ENCODE assay signal across 21 cellular contexts in genomic region chr18:57073516-57074187, GRCh38.
"Had no signal": no experiment of that assay in that cellular context is flagged by ENCODE, and none has a peak within 500 bp of the region (broad histone marks: within the 10 kb centered on the region; RNA-seq: fewer than 3 reads in every experiment).

No MANE protein-coding gene starts in this region.

- H3K4me1 ChIP-seq: gastrocnemius medialis, tibial artery had no signal

- ATAC-seq: activated CD8-positive, alpha-beta memory T cell treated with anti-CD3 and anti-CD28 coated beads, Interleukin-2, amount 10 ng/mL, durations not matched to agents 7 days and 5 days; activated T-helper 17 cell treated with anti-CD3 and anti-CD28 coated beads, Interleukin-2, amount 50 U/mL, for 72 hours; esophagus mucosa; gastrocnemius medialis; left lung; stimulated activated naive CD8-positive, alpha-beta T cell treated with anti-CD3 and anti-CD28 coated beads, Interleukin-15, Interleukin-2, amounts not matched to agents 100 U/mL and 50 U/mL, for 24 hours had no signal

- H3K36me3 ChIP-seq: cardiac muscle cell, gastrocnemius medialis, left lung, tibial artery had no signal

- FAIRE-seq: TTC549 had no signal

- DNase-seq: activated B cell treated with CpG ODN at 0.5 μM for 24 hours; activated CD4-positive, alpha-beta memory T cell treated with anti-CD3 and anti-CD28 coated beads, Interleukin-2, amount 10 ng/mL, durations not matched to agents 7 days and 5 days; activated CD4-positive, alpha-beta T cell treated with anti-CD3 and anti-CD28 coated beads for 48 hours; activated CD8-positive, alpha-beta memory T cell treated with anti-CD3 and anti-CD28 coated beads, Interleukin-2, amount 10 ng/mL, durations not matched to agents 7 days and 5 days; activated naive CD4-positive, alpha-beta T cell treated with Interleukin-2 at 50 U/mL for 16 hours; activated naive CD8-positive, alpha-beta T cell treated with anti-CD3 and anti-CD28 coated beads, Interleukin-2, amount 10 ng/mL, durations not matched to agents 7 days and 5 days; activated T-cell treated with anti-CD3 and anti-CD28 coated beads, Interleukin-2, amount 50 U/mL, for 1 hour; amygdala; effector CD8-positive, alpha-beta T cell; gastrocnemius medialis; head of caudate nucleus; left lung; nucleus accumbens; posterior cingulate gyrus; stimulated activated naive CD8-positive, alpha-beta T cell treated with anti-CD3 and anti-CD28 coated beads, Interleukin-15, Interleukin-2, amounts not matched to agents 100 U/mL and 50 U/mL, for 24 hours; substantia nigra; tibial artery had no signal

- H3K4me3 ChIP-seq: cardiac muscle cell, gastrocnemius medialis, left lung, tibial artery had no signal

- H3K9me3 ChIP-seq: gastrocnemius medialis, left lung, tibial artery had no signal

- H3K27me3 ChIP-seq: cardiac muscle cell had no signal

- H3K27ac ChIP-seq: cardiac muscle cell, gastrocnemius medialis, left lung, tibial artery had no signal
